ENCODE assay signal across 30 cellular contexts in the genomic region with DNA sequence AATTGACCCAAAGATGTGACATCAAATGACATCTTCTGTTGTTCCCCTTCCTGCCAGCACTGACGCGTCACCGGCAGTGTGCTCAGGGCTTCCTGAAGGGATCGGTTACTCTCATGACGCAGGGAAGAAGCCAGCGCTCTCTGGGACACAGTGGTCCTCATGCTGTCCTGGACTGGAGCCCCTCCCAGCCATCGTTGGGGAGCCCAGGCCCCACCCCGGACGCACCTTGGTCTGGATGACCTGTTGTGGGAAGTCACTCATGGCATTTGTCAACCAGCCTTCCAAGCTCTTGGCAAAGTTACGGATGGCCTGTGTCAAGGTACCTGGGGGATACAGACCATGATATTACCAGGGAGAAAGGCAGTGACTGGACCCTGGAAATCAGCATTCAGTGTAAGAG.
"Had no signal": no experiment of that assay in that cellular context is flagged by ENCODE, and none has a peak within 500 bp of the region (broad histone marks: within the 10 kb centered on the region; RNA-seq: fewer than 3 reads in every experiment).

No MANE protein-coding gene starts in this region.

- H3K27ac ChIP-seq: ascending aorta, breast epithelium, epithelial cell of prostate, esophagus squamous epithelium, gastroesophageal sphincter, WERI-Rb-1 had no signal

- H3K4me3 ChIP-seq: ascending aorta, breast epithelium, esophagus squamous epithelium, gastroesophageal sphincter had no signal

- DNase-seq: activated B cell treated with CpG ODN at 0.5 μM for 24 hours; activated CD4-positive, alpha-beta memory T cell treated with anti-CD3 and anti-CD28 coated beads for 36 hours; activated CD4-positive, alpha-beta T cell treated with anti-CD3 and anti-CD28 coated beads for 48 hours; activated CD4-positive, alpha-beta T cell treated with anti-CD3 and anti-CD28 coated beads, Interleukin-2, amount 50 U/mL, for 1 hour; activated CD8-positive, alpha-beta memory T cell treated with anti-CD3 and anti-CD28 coated beads, Interleukin-2, amount 10 ng/mL, durations not matched to agents 7 days and 5 days; activated CD8-positive, alpha-beta memory T cell treated with anti-CD3 and anti-CD28 coated beads, Interleukin-2, amount 50 U/mL, for 4 hours; activated CD8-positive, alpha-beta T cell treated with anti-CD3 and anti-CD28 coated beads, Interleukin-2, amount 10 ng/mL, durations not matched to agents 7 days and 5 days; activated gamma-delta T cell; activated naive CD4-positive, alpha-beta T cell; activated naive CD4-positive, alpha-beta T cell treated with anti-CD3 and anti-CD28 coated beads, Interleukin-2, amount 10 ng/mL, durations not matched to agents 7 days and 5 days; activated naive CD8-positive, alpha-beta T cell treated with anti-CD3 and anti-CD28 coated beads, Interleukin-2, amount 10 ng/mL, durations not matched to agents 7 days and 5 days; activated T-cell treated with anti-CD3 and anti-CD28 coated beads, Interleukin-2, amount 50 U/mL, for 24 hours; activated T-cell treated with anti-CD3 and anti-CD28 coated beads, Interleukin-2, amount 50 U/mL, for 72 hours; cortex of kidney; dermis blood vessel endothelial cell; effector CD8-positive, alpha-beta T cell; esophagus squamous epithelium; foreskin melanocyte; T-helper 1 cell; T-helper 17 cell; T1000; WERI-Rb-1 had no signal

- ATAC-seq: activated CD4-positive, CD25-positive, alpha-beta regulatory T cell treated with anti-CD3 and anti-CD28 coated beads, Interleukin-2, amount 50 U/mL, for 24 hours; activated CD8-positive, alpha-beta memory T cell treated with anti-CD3 and anti-CD28 coated beads, Interleukin-2, amount 10 ng/mL, durations not matched to agents 7 days and 5 days; activated CD8-positive, alpha-beta T cell treated with anti-CD3 and anti-CD28 coated beads, Interleukin-2, amount 10 ng/mL, durations not matched to agents 7 days and 5 days; activated naive CD4-positive, alpha-beta T cell treated with anti-CD3 and anti-CD28 coated beads, Interleukin-2, amount 50 U/mL, for 72 hours; activated T-cell treated with anti-CD3 and anti-CD28 coated beads, Interleukin-2, amount 50 U/mL, for 72 hours; gastroesophageal sphincter; T-helper 17 cell had no signal

- H3K36me3 ChIP-seq: breast epithelium, WERI-Rb-1 had no signal

- H3K9me3 ChIP-seq: ascending aorta, breast epithelium, esophagus squamous epithelium, gastroesophageal sphincter had no signal

- FAIRE-seq: endometrium, endothelial cell of umbilical vein had no signal

- H3K27me3 ChIP-seq: ascending aorta, breast epithelium, esophagus squamous epithelium, gastroesophageal sphincter had no signal

- H3K4me1 ChIP-seq: ascending aorta, breast epithelium, esophagus squamous epithelium, gastroesophageal sphincter had no signal
